ENCODE assay signal across 11 cellular contexts in genomic region chr19:42912941-42913340, GRCh38. TPM values are rescaled to one million over a fixed set of nuclear protein-coding genes. Genes with fewer than 3 reads are reported as not detected.
"Had no signal": no experiment of that assay in that cellular context is flagged by ENCODE, and none has a peak within 500 bp of the region (broad histone marks: within the 10 kb centered on the region; RNA-seq: fewer than 3 reads in every experiment).

No MANE protein-coding gene starts in this region.

RNA-seq across cellular contexts. Expression of gene PSG6, which starts 4.8 kb away (rescaled TPM):
- total RNA-seq: PC-3, PC-9, Peyer's patch, Right ventricle myocardium inferior, Right ventricle myocardium superior, RPMI7951, SJCRH30, SJSA1, SK-MEL-5 had no signal
- polyA plus RNA-seq: SK-N-SH had no signal

RNA-seq across cellular contexts. Expression of gene PSG7, which starts 24.1 kb away (rescaled TPM):
- total RNA-seq: OCI-LY7, PC-3, PC-9, Peyer's patch, Right ventricle myocardium inferior, Right ventricle myocardium superior, RPMI7951, SJCRH30, SJSA1, SK-MEL-5 had no signal

RNA-seq across cellular contexts. Expression of gene PSG1, which starts 33.4 kb away (rescaled TPM):
- total RNA-seq: OCI-LY7, PC-3, Peyer's patch, Right ventricle myocardium inferior, Right ventricle myocardium superior, SJCRH30, SK-MEL-5 had no signal
